12 cellular contexts compared by ENCODE assay signal in genomic region chr1:52727956-52728656, GRCh38. TPM values are rescaled to one million over a fixed set of nuclear protein-coding genes. Genes with fewer than 3 reads are reported as not detected.
DNase-seq lines count a peak whose midpoint lies in the region; ATAC-seq and TF ChIP-seq lines count a peak whose summit lies in the region.
"Had no signal": no experiment of that assay in that cellular context is flagged by ENCODE, and none has a peak within 500 bp of the region (broad histone marks: within the 10 kb centered on the region; RNA-seq: fewer than 3 reads in every experiment).

No MANE protein-coding gene starts in this region.

- H3K27ac Mint-ChIP-seq in activated naive CD4-positive, alpha-beta T cell treated with anti-CD3 and anti-CD28 coated beads, Interleukin-2, amount 10 ng/mL, durations not matched to agents 7 days and 5 days: no peak overlapping the region
- no peak overlapping the region for H3K27ac Mint-ChIP-seq in activated T-helper 1 cell treated with anti-CD3 and anti-CD28 coated beads, Interleukin-12 subunit alpha, Interleukin-12 subunit beta, Interleukin-2, Interleukin-4 antibody, amounts not matched to agents 30 ng/mL and 10 ng/mL and 1 ng/mL, durations not matched to agents 14 hours and 24 hours and 36 hours

- TF ChIP-seq CTCF in left lung (IDR thresholded peaks at IDR 0.05) (no peak), suprapubic skin (IDR thresholded peaks at IDR 0.05) (no peak)

- H3K9me3 Mint-ChIP-seq in activated naive CD4-positive, alpha-beta T cell treated with anti-CD3 and anti-CD28 coated beads, Interleukin-2, amount 10 ng/mL, durations not matched to agents 7 days and 5 days: no peaks in the 10 kb centered on the region
- H3K9me3 Mint-ChIP-seq in activated T-helper 1 cell treated with anti-CD3 and anti-CD28 coated beads, Interleukin-12 subunit alpha, Interleukin-12 subunit beta, Interleukin-2, Interleukin-4 antibody, amounts not matched to agents 30 ng/mL and 10 ng/mL and 1 ng/mL, durations not matched to agents 14 hours and 24 hours and 36 hours: no peaks in the 10 kb centered on the region

- H3K36me3 ChIP-seq in left lung (peaks cover 0 to 6% of the 10 kb centered on the region in 2 donors), suprapubic skin (no peaks in the 10 kb centered on the region)
- H3K36me3 ChIP-seq: vagina had no signal

- H3K4me3 ChIP-seq in left lung (peak overlapping the region in 1 of 2 donors; percentile 78), suprapubic skin (peak overlapping the region; percentile 77)

- 80% methylated on average over 6 of the region's 6 CpGs for WGBS in suprapubic skin

- CTCF ChIA-PET in activated naive CD4-positive, alpha-beta T cell treated with anti-CD3 and anti-CD28 coated beads, Interleukin-2, amount 10 ng/mL, durations not matched to agents 7 days and 5 days (lab: Charles Lee): no interaction called here

- H3K27ac ChIP-seq in left lung: peak overlapping the region in 1 of 2 donors; percentile 5
- H3K27ac ChIP-seq in suprapubic skin: no peak overlapping the region
- H3K27ac ChIP-seq: foreskin keratinocyte had no signal

- H3K9me3 ChIP-seq in left lung: no peaks in the 10 kb centered on the region
- H3K9me3 ChIP-seq in suprapubic skin: no peaks in the 10 kb centered on the region
- H3K9me3 ChIP-seq: vagina had no signal

- no peak for TF ChIP-seq EP300 in suprapubic skin (IDR thresholded peaks at IDR 0.05)

- peaks cover 39% of the 10 kb centered on the region for H3K4me1 Mint-ChIP-seq in activated naive CD4-positive, alpha-beta T cell treated with anti-CD3 and anti-CD28 coated beads, Interleukin-2, amount 10 ng/mL, durations not matched to agents 7 days and 5 days
- H3K4me1 Mint-ChIP-seq in activated T-helper 1 cell treated with anti-CD3 and anti-CD28 coated beads, Interleukin-12 subunit alpha, Interleukin-12 subunit beta, Interleukin-2, Interleukin-4 antibody, amounts not matched to agents 30 ng/mL and 10 ng/mL and 1 ng/mL, durations not matched to agents 14 hours and 24 hours and 36 hours (ENCODE audit: low read depth): peaks cover 42% of the 10 kb centered on the region

- DNase-seq in activated naive CD4-positive, alpha-beta T cell treated with anti-CD3 and anti-CD28 coated beads, Interleukin-2, amount 10 ng/mL, durations not matched to agents 7 days and 5 days: no peak
- no peak for DNase-seq in activated naive CD4-positive, alpha-beta T cell (lab: John Stamatoyannopoulos, UW)
- no peak for DNase-seq in activated T-helper 1 cell treated with anti-CD3 and anti-CD28 coated beads, Interleukin-12 subunit alpha, Interleukin-12 subunit beta, Interleukin-2, Interleukin-4 antibody, amounts not matched to agents 30 ng/mL and 10 ng/mL and 1 ng/mL, durations not matched to agents 14 hours and 24 hours and 36 hours (ENCODE audit: low spot score)
- no peak for DNase-seq in left lung
- DNase-seq in suprapubic skin (ENCODE audit: low spot score in 2 of 2): no peak
- DNase-seq in activated gamma-delta T cell treated with Interleukin-2 at 50 U/mL for 16 hours: no peak
- no peak for DNase-seq in hepatic stellate cell (ENCODE audit: low spot score)
- no peak for DNase-seq in cerebellum (ENCODE audit: low spot score)
- DNase-seq: amniotic stem cell, NCI-H82 had no signal

- no peak for TF ChIP-seq POLR2A in suprapubic skin (IDR thresholded peaks at IDR 0.05)

- peaks cover 15 to 32% of the 10 kb centered on the region in 2 donors for H3K4me1 ChIP-seq in left lung
- peaks cover 28% of the 10 kb centered on the region for H3K4me1 ChIP-seq in suprapubic skin

- intact Hi-C loops in activated T-helper 1 cell treated with anti-CD3 and anti-CD28 coated beads, Interleukin-12 subunit alpha, Interleukin-12 subunit beta, Interleukin-2, Interleukin-4 antibody, amounts not matched to agents 30 ng/mL and 10 ng/mL and 1 ng/mL, durations not matched to agents 14 hours and 24 hours and 36 hours (cut with micrococcal nuclease): loop anchor here (2.0 to 10.0 kb wide), 6 partner anchors 175 to 1761 kb away; partner anchors contain the start of genes CPT2, LRP8, SCP2 and TUT4
- intact Hi-C loops in left lung (cut with DNase I): no loop called here

- H3K4me3 Mint-ChIP-seq in activated naive CD4-positive, alpha-beta T cell treated with anti-CD3 and anti-CD28 coated beads, Interleukin-2, amount 10 ng/mL, durations not matched to agents 7 days and 5 days: peak overlapping the region; percentile 35
- peak overlapping the region; percentile 88 for H3K4me3 Mint-ChIP-seq in activated T-helper 1 cell treated with anti-CD3 and anti-CD28 coated beads, Interleukin-12 subunit alpha, Interleukin-12 subunit beta, Interleukin-2, Interleukin-4 antibody, amounts not matched to agents 30 ng/mL and 10 ng/mL and 1 ng/mL, durations not matched to agents 14 hours and 24 hours and 36 hours

- peak; percentile 16 for ATAC-seq in left lung
- ATAC-seq: foreskin keratinocyte had no signal

- no peaks in the 10 kb centered on the region for H3K27me3 ChIP-seq in left lung
- H3K27me3 ChIP-seq in suprapubic skin: no peaks in the 10 kb centered on the region
- H3K27me3 ChIP-seq: foreskin keratinocyte, vagina had no signal

- H3K36me3 Mint-ChIP-seq in activated naive CD4-positive, alpha-beta T cell treated with anti-CD3 and anti-CD28 coated beads, Interleukin-2, amount 10 ng/mL, durations not matched to agents 7 days and 5 days: peaks cover 5% of the 10 kb centered on the region
- H3K36me3 Mint-ChIP-seq in activated T-helper 1 cell treated with anti-CD3 and anti-CD28 coated beads, Interleukin-12 subunit alpha, Interleukin-12 subunit beta, Interleukin-2, Interleukin-4 antibody, amounts not matched to agents 30 ng/mL and 10 ng/mL and 1 ng/mL, durations not matched to agents 14 hours and 24 hours and 36 hours (ENCODE audit: low read depth): peaks cover 1% of the 10 kb centered on the region

- H3K27me3 Mint-ChIP-seq in activated naive CD4-positive, alpha-beta T cell treated with anti-CD3 and anti-CD28 coated beads, Interleukin-2, amount 10 ng/mL, durations not matched to agents 7 days and 5 days: peaks cover 12% of the 10 kb centered on the region
- H3K27me3 Mint-ChIP-seq in activated T-helper 1 cell treated with anti-CD3 and anti-CD28 coated beads, Interleukin-12 subunit alpha, Interleukin-12 subunit beta, Interleukin-2, Interleukin-4 antibody, amounts not matched to agents 30 ng/mL and 10 ng/mL and 1 ng/mL, durations not matched to agents 14 hours and 24 hours and 36 hours (ENCODE audit: insufficient read depth): no peaks in the 10 kb centered on the region

RNA-seq across cellular contexts. Expression of gene ZYG11B, which starts 1.9 kb away (rescaled TPM):
- total RNA-seq in activated T-helper 1 cell treated with anti-CD3 and anti-CD28 coated beads, Interleukin-12 subunit alpha, Interleukin-12 subunit beta, Interleukin-2, Interleukin-4 antibody, amounts not matched to agents 30 ng/mL and 10 ng/mL and 1 ng/mL, durations not matched to agents 14 hours and 24 hours and 36 hours: 8.4 and 8.5 TPM in 2 replicates
- 10 to 100 TPM; 34.4 to 34.6 TPM for total RNA-seq in left lung
- 10 to 100 TPM; 27.5 to 38.5 (median 33.0) TPM for total RNA-seq in suprapubic skin
- 91.0 TPM for total RNA-seq in cerebellum

RNA-seq across cellular contexts. Expression of gene COA7, which starts 30.0 kb away (rescaled TPM):
- total RNA-seq in activated T-helper 1 cell treated with anti-CD3 and anti-CD28 coated beads, Interleukin-12 subunit alpha, Interleukin-12 subunit beta, Interleukin-2, Interleukin-4 antibody, amounts not matched to agents 30 ng/mL and 10 ng/mL and 1 ng/mL, durations not matched to agents 14 hours and 24 hours and 36 hours: 37.6 and 39.9 TPM in 2 replicates
- 10 to 100 TPM; 13.4 to 24.8 TPM for total RNA-seq in left lung
- 10 to 100 TPM in 3 of 4 donors, 1 to 10 TPM in 1; 5.7 to 14.8 (median 12.7) TPM for total RNA-seq in suprapubic skin
- 14.6 TPM for total RNA-seq in cerebellum
